21 cellular contexts compared by ENCODE assay signal in the genomic region with DNA sequence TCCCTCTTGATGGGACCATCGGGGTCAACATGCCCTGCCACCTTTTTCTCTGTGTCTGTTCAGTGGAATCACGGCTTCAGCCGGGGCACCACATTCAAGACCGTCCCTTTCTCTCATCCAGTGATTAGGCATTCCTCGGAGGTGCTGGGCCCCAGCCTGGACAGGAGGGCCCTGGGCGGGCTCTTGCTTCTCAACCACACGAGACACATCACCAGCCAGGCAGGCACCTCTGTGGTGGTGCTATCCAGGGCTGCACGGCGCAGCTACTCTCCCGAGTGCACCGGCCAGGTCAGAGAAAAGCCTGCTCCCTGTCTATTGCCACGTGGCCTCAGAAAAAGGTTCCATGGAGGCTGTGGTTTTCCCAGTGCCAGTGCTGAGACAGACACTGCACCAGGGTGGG.
A peak's percentile ranks its signal among the peaks of the same experiment; 100 is the strongest.
DNase-seq lines count a peak whose midpoint lies in the region; ATAC-seq and TF ChIP-seq lines count a peak whose summit lies in the region.
"Had no signal": no experiment of that assay in that cellular context is flagged by ENCODE, and none has a peak within 500 bp of the region (broad histone marks: within the 10 kb centered on the region; RNA-seq: fewer than 3 reads in every experiment).

No MANE protein-coding gene starts in this region.

- no peak for TF ChIP-seq CTCF in RWPE1 (conservative IDR thresholded peaks at IDR 0.05; ENCODE audit: low read depth)
- TF ChIP-seq CTCF in sigmoid colon (IDR thresholded peaks at IDR 0.05) = no peak
- TF ChIP-seq CTCF in right atrium auricular region (IDR thresholded peaks at IDR 0.05) = no peak

- intact Hi-C loops in sigmoid colon (cut with DNase I) = no loop called here

- H4K91ac ChIP-seq in mesenchymal stem cell (ENCODE audit: low read length) = no peak overlapping the region

- POLR2A ChIA-PET in RWPE1 (lab: Yijun Ruan, JAX; ENCODE audit: low non-redundant PET) = no interaction called here

- no peak overlapping the region for H2BK12ac ChIP-seq in mesenchymal stem cell (ENCODE audit: low read length in 2 of 2)

- H3K27me3 ChIP-seq in mesenchymal stem cell (ENCODE audit: control insufficient read depth in 1 of 2, insufficient read depth in 1 of 2, low read length in 2 of 2) (no peaks in the 10 kb centered on the region), sigmoid colon (peaks cover 0 to 1% (median 0%) of the 10 kb centered on the region in 3 donors), subcutaneous abdominal adipose tissue (ENCODE audit: control insufficient read depth in 5 of 5, insufficient read depth in 4 of 5, low read length in 5 of 5) (peaks cover 0 to 2% (median 0%) of the 10 kb centered on the region in 5 donors), right atrium auricular region (no peaks in the 10 kb centered on the region)
- H3K27me3 ChIP-seq: BE2C; BLaER1 treated with 17β-estradiol and CSF1 and Interleukin-3, amounts not matched to agents 10 nM and 100 nM had no signal

- no peak overlapping the region for H3K4me2 ChIP-seq in mesenchymal stem cell (ENCODE audit: low read length, poor library complexity, severe bottlenecking)
- H3K4me2 ChIP-seq: A549; BLaER1 treated with 17β-estradiol and CSF1 and Interleukin-3, amounts not matched to agents 10 nM and 100 nM; GM23338 had no signal

- no peak overlapping the region for H4K8ac ChIP-seq in mesenchymal stem cell (ENCODE audit: low read length)

- TF ChIP-seq EP300 in sigmoid colon (IDR thresholded peaks at IDR 0.05) = no peak

- no peak overlapping the region for H2BK5ac ChIP-seq in mesenchymal stem cell (ENCODE audit: low read depth, low read length, poor library complexity, severe bottlenecking)

- H3K4me3 ChIP-seq in mesenchymal stem cell (ENCODE audit: insufficient read depth in 1 of 2, low read depth in 1 of 2, low read length in 2 of 2) (no peak overlapping the region), sigmoid colon (no peak overlapping the region), subcutaneous abdominal adipose tissue (ENCODE audit: low read depth in 1 of 5, low read length in 5 of 5) (no peak overlapping the region), right atrium auricular region (no peak overlapping the region)
- H3K4me3 ChIP-seq: A549; BLaER1 treated with 17β-estradiol and CSF1 and Interleukin-3, amounts not matched to agents 10 nM and 100 nM; GM23338 had no signal

- H3K36me3 ChIP-seq in mesenchymal stem cell (ENCODE audit: control insufficient read depth in 1 of 2, insufficient read depth in 2 of 2, low read depth in 1 of 2, low read length in 2 of 2) (no peaks in the 10 kb centered on the region), sigmoid colon (no peaks in the 10 kb centered on the region), subcutaneous abdominal adipose tissue (ENCODE audit: control insufficient read depth in 5 of 5, insufficient read depth in 5 of 5, low read length in 5 of 5) (no peaks in the 10 kb centered on the region), right atrium auricular region (no peaks in the 10 kb centered on the region)
- H3K36me3 ChIP-seq: BE2C; BLaER1 treated with 17β-estradiol and CSF1 and Interleukin-3, amounts not matched to agents 10 nM and 100 nM had no signal

- no peaks in the 10 kb centered on the region for H3K79me1 ChIP-seq in mesenchymal stem cell (replicated peaks; ENCODE audit: low read length, poor library complexity, severe bottlenecking)

- no peak overlapping the region for H2AFZ ChIP-seq in mesenchymal stem cell (ENCODE audit: low read depth, low read length)
- H2AFZ ChIP-seq: GM23338 had no signal

- no peak overlapping the region for H3K23ac ChIP-seq in mesenchymal stem cell (ENCODE audit: low read length in 2 of 2)

- H2AK5ac ChIP-seq in mesenchymal stem cell (ENCODE audit: low read length, severe bottlenecking) = no peak overlapping the region

- H2BK15ac ChIP-seq in mesenchymal stem cell (ENCODE audit: low read depth, poor library complexity, severe bottlenecking) = no peak overlapping the region

- H2BK120ac ChIP-seq in mesenchymal stem cell (ENCODE audit: low read depth, low read length) = no peak overlapping the region

- H3K9ac ChIP-seq in mesenchymal stem cell (ENCODE audit: low read length) (peak overlapping the region; percentile 85), subcutaneous abdominal adipose tissue (ENCODE audit: low read length in 5 of 5) (no peak overlapping the region)
- H3K9ac ChIP-seq: BLaER1 treated with 17β-estradiol and CSF1 and Interleukin-3, amounts not matched to agents 10 nM and 100 nM had no signal

- WGBS in mesenchymal stem cell = 74% methylated on average over 12 of the region's 12 CpGs
- 86% methylated on average over 12 of the region's 12 CpGs for WGBS in sigmoid colon, 2 donors

- no peak for DNase-seq in RWPE1 (ENCODE audit: low spot score)
- DNase-seq in mesenchymal stem cell = no peak
- peak; percentile 30 for DNase-seq in sigmoid colon
- no peak for DNase-seq in D341Med (ENCODE audit: low spot score)
- no peak for DNase-seq in right atrium auricular region (ENCODE audit: low spot score)
- DNase-seq: 8988T; ACHN; AML-193; BE2C; CD4-positive, alpha-beta T cell; CD8-positive, alpha-beta memory T cell; DMS53; DMS79 treated with DMSO at 0.1 percent for 48 hours; GF-D8; H9 had no signal

- no peak overlapping the region for H3K18ac ChIP-seq in mesenchymal stem cell (ENCODE audit: low read depth in 1 of 2, low read length in 2 of 2)

- TF ChIP-seq POLR2A in sigmoid colon (IDR thresholded peaks at IDR 0.05) = no peak

- peak overlapping the region; percentile 77 for H3K27ac ChIP-seq in RWPE1
- no peak overlapping the region for H3K27ac ChIP-seq in mesenchymal stem cell (ENCODE audit: low read length, poor library complexity, severe bottlenecking)
- no peak overlapping the region for H3K27ac ChIP-seq in sigmoid colon
- H3K27ac ChIP-seq in subcutaneous abdominal adipose tissue (ENCODE audit: low read depth, low read length) = peak overlapping the region; percentile 50
- no peak overlapping the region for H3K27ac ChIP-seq in right atrium auricular region
- H3K27ac ChIP-seq: A549; BLaER1 treated with 17β-estradiol and CSF1 and Interleukin-3, amounts not matched to agents 10 nM and 100 nM had no signal

- CTCF ChIA-PET in RWPE1 (lab: Yijun Ruan, JAX) = no interaction called here

- no peaks in the 10 kb centered on the region for H3K4me1 ChIP-seq in mesenchymal stem cell (ENCODE audit: control insufficient read depth, insufficient read depth, low read depth, low read length)
- H3K4me1 ChIP-seq in sigmoid colon = no peaks in the 10 kb centered on the region
- peaks cover 4 to 20% (median 7%) of the 10 kb centered on the region in 5 donors for H3K4me1 ChIP-seq in subcutaneous abdominal adipose tissue (ENCODE audit: control insufficient read depth in 5 of 5, insufficient read depth in 5 of 5, low read length in 5 of 5)
- no peaks in the 10 kb centered on the region for H3K4me1 ChIP-seq in right atrium auricular region
- H3K4me1 ChIP-seq: A549, BE2C had no signal

- H3K4ac ChIP-seq in mesenchymal stem cell (ENCODE audit: low read depth in 1 of 2, low read length in 2 of 2) = no peak overlapping the region

- no peak overlapping the region for H3K14ac ChIP-seq in mesenchymal stem cell (ENCODE audit: low read length in 2 of 2)

- no peak for ATAC-seq in HG03045 (IDR thresholded peaks at IDR 0.05; ENCODE audit: unreplicated experiment)
- ATAC-seq: A549, GM23338, HCT116 had no signal

- H3K9me3 ChIP-seq in mesenchymal stem cell (ENCODE audit: control insufficient read depth, low read length) (no peaks in the 10 kb centered on the region), sigmoid colon (no peaks in the 10 kb centered on the region), subcutaneous abdominal adipose tissue (ENCODE audit: control insufficient read depth in 5 of 5, low read length in 5 of 5) (no peaks in the 10 kb centered on the region), right atrium auricular region (no peaks in the 10 kb centered on the region)
- H3K9me3 ChIP-seq: A549; BE2C; BLaER1 treated with 17β-estradiol and CSF1 and Interleukin-3, amounts not matched to agents 10 nM and 100 nM had no signal

Comparison
In these comparisons a context has a peak if more than half of its experiments do, and no peak if none do; other contexts are left out.
1. H3K27ac ChIP-seq: peak in RWPE1 (single experiment) and subcutaneous abdominal adipose tissue (single experiment); none in mesenchymal stem cell (single experiment), sigmoid colon (0 of 4) and right atrium auricular region (0 of 2).